ENCODE assay signal across 7 cellular contexts in the genomic region with DNA sequence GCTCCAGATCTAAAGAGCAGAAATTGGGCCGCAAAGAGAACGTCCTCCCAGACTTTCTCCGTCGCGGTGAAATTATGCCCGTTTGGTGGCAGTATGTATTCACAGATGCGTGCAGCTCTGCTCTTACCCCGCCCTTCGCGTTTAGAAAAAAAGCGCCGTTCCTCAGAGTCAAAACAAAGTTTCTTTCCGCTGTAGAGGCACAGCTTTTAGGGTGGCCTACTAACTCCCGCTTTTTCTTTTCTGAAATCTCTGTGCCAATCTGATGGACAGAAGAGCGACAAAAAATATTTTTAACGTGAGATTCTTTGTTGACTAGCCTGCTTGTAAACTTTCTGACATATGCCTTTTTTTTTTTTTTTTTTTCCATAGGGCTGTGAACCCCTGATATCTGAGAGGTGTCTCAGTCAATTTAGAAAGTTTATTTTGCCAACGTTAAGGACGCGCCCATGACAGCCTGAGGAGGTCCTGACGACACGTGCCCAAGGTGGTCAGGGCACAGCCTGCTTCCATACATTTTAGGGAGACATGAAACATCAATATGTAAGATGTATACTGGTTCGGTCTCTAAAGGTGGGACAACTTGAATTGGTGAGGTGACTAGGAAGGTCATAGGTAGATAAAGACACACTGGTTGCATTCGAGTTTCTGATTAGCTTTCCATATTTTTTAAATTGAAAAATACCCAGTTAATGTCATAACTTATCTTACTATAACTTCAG. TPM values are rescaled to one million over a fixed set of nuclear protein-coding genes. Genes with fewer than 3 reads are reported as not detected.
DNase-seq lines count a peak whose midpoint lies in the region; ATAC-seq and TF ChIP-seq lines count a peak whose summit lies in the region.
"Not testable (repeated sequence)": the region's sequence is repeated elsewhere in the genome, so short reads cannot be mapped to it uniquely, and the experiment has no call there.

No MANE protein-coding gene starts in this region.

- intact Hi-C loops in Right ventricle myocardium inferior (cut with DNase I) = not testable (repeated sequence)

- not testable (repeated sequence) for H3K79me2 ChIP-seq in parathyroid adenoma

- not testable (repeated sequence) for H3K27me3 ChIP-seq in MG63; adipocyte (replicated peaks; ENCODE audit: control insufficient read depth, insufficient read depth, low read length); parathyroid adenoma (ENCODE audit: control insufficient read depth, insufficient read depth, low read length)

- TF ChIP-seq CTCF in parathyroid adenoma (IDR thresholded peaks at IDR 0.05) = not testable (repeated sequence)

- H3K4me2 ChIP-seq in parathyroid adenoma (ENCODE audit: low read length) = peak overlapping the region; percentile 37

- H3K4me1 ChIP-seq in adipocyte (ENCODE audit: control insufficient read depth, insufficient read depth, low read length) = peaks cover 12% of the 10 kb centered on the region
- H3K4me1 ChIP-seq in parathyroid adenoma = not testable (repeated sequence)

- H2AFZ ChIP-seq in parathyroid adenoma = peak overlapping the region; percentile 15

- not testable (repeated sequence) for H3K9me3 ChIP-seq in MG63; adipocyte (ENCODE audit: control insufficient read depth, low read length); parathyroid adenoma (ENCODE audit: control insufficient read depth, low read length)

- not testable (repeated sequence) for H3K4me3 ChIP-seq in MG63
- H3K4me3 ChIP-seq in adipocyte (ENCODE audit: low read length) (peak overlapping the region; percentile 72), parathyroid adenoma (ENCODE audit: low read depth, low read length) (peak overlapping the region; percentile 25)

- peak overlapping the region; percentile 71 for H3K9ac ChIP-seq in adipocyte (ENCODE audit: low read length)
- not testable (repeated sequence) for H3K9ac ChIP-seq in parathyroid adenoma

- DNase-seq in MG63 (peak; percentile 8), T follicular helper cell (ENCODE audit: low read depth) (peak; percentile 14), adipocyte (ENCODE audit: low read depth) (peak; percentile 10)
- not testable (repeated sequence) for DNase-seq in Right ventricle myocardium inferior (ENCODE audit: missing footprints)

- peak; percentile 44 for ATAC-seq in GM18520 (IDR thresholded peaks at IDR 0.05; ENCODE audit: unreplicated experiment)
- peak; percentile 54 for ATAC-seq in HG02840 (IDR thresholded peaks at IDR 0.05; ENCODE audit: low FRiP score, unreplicated experiment)
- ATAC-seq in Right ventricle myocardium inferior = peak; percentile 79

- peak overlapping the region; percentile 59 for H3K27ac ChIP-seq in parathyroid adenoma

- not testable (repeated sequence) for H3K36me3 ChIP-seq in MG63; adipocyte (ENCODE audit: control insufficient read depth, insufficient read depth, low read length, severe bottlenecking); parathyroid adenoma (ENCODE audit: control insufficient read depth, insufficient read depth, low read length)

RNA-seq across cellular contexts. Expression of gene PBDC1, which starts 27.1 kb away (rescaled TPM):
- total RNA-seq in MG63 (2014; rRNA removed; shearing (Covaris generic); ENCODE audit: low replicate concordance) = 3.8 and 4.2 TPM in 2 replicates
- 10.8 TPM for total RNA-seq in Right ventricle myocardium inferior
